ENCODE assay signal across 8 cellular contexts in the genomic region with DNA sequence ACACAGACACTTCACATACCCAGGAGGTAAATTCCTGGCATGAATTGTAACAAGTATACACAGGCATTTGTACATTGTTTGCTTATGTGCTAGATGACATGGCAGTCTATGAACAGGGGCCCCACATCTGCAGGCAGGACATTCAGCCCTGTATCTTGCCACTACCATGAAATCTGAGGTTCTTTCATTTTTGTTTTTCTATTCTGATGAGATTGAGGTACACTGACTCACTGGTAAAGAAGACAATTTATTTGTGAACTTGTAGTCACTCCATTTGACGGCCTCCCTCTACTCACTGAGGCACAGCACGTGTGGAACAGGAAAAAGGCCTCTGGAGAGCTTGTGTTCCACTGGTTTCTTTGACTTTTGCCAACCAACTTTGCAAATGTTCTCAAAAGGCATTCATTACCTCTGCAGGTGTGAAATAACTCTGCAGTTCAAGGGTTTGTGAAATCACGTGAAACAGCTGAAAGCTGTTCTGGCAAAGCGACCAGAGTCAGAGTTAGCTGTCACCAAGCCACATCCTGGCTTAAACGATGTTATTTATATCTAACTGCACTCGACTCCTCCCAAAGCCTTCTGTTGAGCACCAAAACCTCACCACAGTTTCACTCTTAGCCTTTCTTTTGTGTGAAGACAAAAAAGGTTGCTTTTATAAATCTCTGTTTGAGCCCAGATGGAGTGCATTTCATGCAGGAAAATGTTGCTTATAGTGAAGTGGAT.
A peak's percentile ranks its signal among the peaks of the same experiment; 100 is the strongest.
DNase-seq lines count a peak whose midpoint lies in the region; ATAC-seq and TF ChIP-seq lines count a peak whose summit lies in the region.

No MANE protein-coding gene starts in this region.

- ATAC-seq in GM18505 (IDR thresholded peaks at IDR 0.05; ENCODE audit: unreplicated experiment) = peak; percentile 96
- ATAC-seq in HG02588 (IDR thresholded peaks at IDR 0.05; ENCODE audit: unreplicated experiment) = peak; percentile 95
- ATAC-seq in activated T-helper 17 cell treated with anti-CD3 and anti-CD28 coated beads, Interleukin-2, amount 50 U/mL, for 72 hours (replicated peaks) = peak; percentile 94

- no peaks in the 10 kb centered on the region for H3K27me3 Mint-ChIP-seq in activated T-helper 17 cell treated with anti-CD3 and anti-CD28 coated beads, Interleukin-2, amount 50 U/mL, for 72 hours
- H3K27me3 Mint-ChIP-seq in nephron progenitor cell (ENCODE audit: low read depth, poor library complexity) (peaks cover 4% of the 10 kb centered on the region), progenitor cell of endocrine pancreas (no peaks in the 10 kb centered on the region)

- no peak for TF ChIP-seq CTCF in nephron progenitor cell (IDR thresholded peaks at IDR 0.05)
- no peak for TF ChIP-seq CTCF in progenitor cell of endocrine pancreas (IDR thresholded peaks at IDR 0.05; ENCODE audit: unreplicated experiment)

- H3K36me3 Mint-ChIP-seq in activated T-helper 17 cell treated with anti-CD3 and anti-CD28 coated beads, Interleukin-2, amount 50 U/mL, for 72 hours (ENCODE audit: low read depth) = no peaks in the 10 kb centered on the region
- H3K36me3 Mint-ChIP-seq in nephron progenitor cell (ENCODE audit: low read depth) (no peaks in the 10 kb centered on the region), progenitor cell of endocrine pancreas (ENCODE audit: insufficient read depth) (no peaks in the 10 kb centered on the region)

- TF ChIP-seq POLR2A in GM18505 (IDR thresholded peaks at IDR 0.05; ENCODE audit: borderline replicate concordance, extremely low read depth, insufficient read depth, insufficient read length) = peak; percentile 40

- peak overlapping the region; percentile 83 for H3K4me3 Mint-ChIP-seq in activated T-helper 17 cell treated with anti-CD3 and anti-CD28 coated beads, Interleukin-2, amount 50 U/mL, for 72 hours
- H3K4me3 Mint-ChIP-seq in nephron progenitor cell (no peak overlapping the region), progenitor cell of endocrine pancreas (ENCODE audit: low read depth) (no peak overlapping the region)

- peaks cover 45% of the 10 kb centered on the region for H3K4me1 Mint-ChIP-seq in activated T-helper 17 cell treated with anti-CD3 and anti-CD28 coated beads, Interleukin-2, amount 50 U/mL, for 72 hours
- H3K4me1 Mint-ChIP-seq in nephron progenitor cell (peaks cover 34% of the 10 kb centered on the region), progenitor cell of endocrine pancreas (ENCODE audit: low read depth) (peaks cover 14% of the 10 kb centered on the region)

- peak overlapping the region; percentile 95 for H3K27ac Mint-ChIP-seq in activated T-helper 17 cell treated with anti-CD3 and anti-CD28 coated beads, Interleukin-2, amount 50 U/mL, for 72 hours
- H3K27ac Mint-ChIP-seq in nephron progenitor cell (peak overlapping the region; percentile 65), progenitor cell of endocrine pancreas (no peak overlapping the region)

- peak; percentile 81 for DNase-seq in NCI-H2107 treated with DMSO at 0.1 percent for 48 hours (lab: John Stamatoyannopoulos, UW; ENCODE audit: unreplicated experiment)
- DNase-seq in nephron progenitor cell = no peak
- no peak for DNase-seq in NCI-H526 treated with DMSO at 0.1 percent for 48 hours (lab: John Stamatoyannopoulos, UW)
- no peak for DNase-seq in NCI-H510A treated with DMSO at 0.1 percent for 48 hours (lab: John Stamatoyannopoulos, UW)
- no peak for DNase-seq in progenitor cell of endocrine pancreas (ENCODE audit: low spot score, unreplicated experiment)

- peaks cover 4% of the 10 kb centered on the region for H3K9me3 Mint-ChIP-seq in activated T-helper 17 cell treated with anti-CD3 and anti-CD28 coated beads, Interleukin-2, amount 50 U/mL, for 72 hours
- H3K9me3 Mint-ChIP-seq in nephron progenitor cell (no peaks in the 10 kb centered on the region), progenitor cell of endocrine pancreas (ENCODE audit: low read depth) (no peaks in the 10 kb centered on the region)
